In genomic region chr1:54299037-54299436, GRCh38 we compare ENCODE assay signal across 8 cellular contexts.
DNase-seq lines count a peak whose midpoint lies in the region; ATAC-seq lines count a peak whose summit lies in the region.
"Had no signal": no experiment of that assay in that cellular context is flagged by ENCODE, and none has a peak within 500 bp of the region (broad histone marks: within the 10 kb centered on the region; RNA-seq: fewer than 3 reads in every experiment).

No MANE protein-coding gene starts in this region.

- peak overlapping the region; percentile 90 for H3K27ac ChIP-seq in substantia nigra (ENCODE audit: low read depth, low read length, poor library complexity, severe bottlenecking)

- peaks cover 17% of the 10 kb centered on the region for H3K4me1 Mint-ChIP-seq in memory B cell

- peak overlapping the region; percentile 39 for H3K27ac Mint-ChIP-seq in memory B cell

- DNase-seq in LoVo (ENCODE audit: low spot score) (peak; percentile 70), ecto neural progenitor cell (ENCODE audit: low spot score) (peak; percentile 58), memory B cell (ENCODE audit: low spot score in 2 of 2) (no peak), substantia nigra (lab: John Stamatoyannopoulos, UW) (peak in 1 of 49 donors; percentile 25)
- DNase-seq in central memory CD4-positive, alpha-beta T cell, result no peak
- no peak for DNase-seq in activated CD4-positive, alpha-beta T cell treated with anti-CD3 and anti-CD28 coated beads for 48 hours
- no peak for DNase-seq in activated effector memory CD4-positive, alpha-beta T cell treated with anti-CD3 and anti-CD28 coated beads, Interleukin-2, amount 50 U/mL, for 16 hours
- DNase-seq: stimulated activated CD4-positive, alpha-beta T cell treated with anti-CD3 and anti-CD28 coated beads, Interleukin-2, amount 100 ng/mL, for 48 hours had no signal

- no peak overlapping the region for H3K4me3 Mint-ChIP-seq in memory B cell

- no peaks in the 10 kb centered on the region for H3K36me3 Mint-ChIP-seq in memory B cell

- no peaks in the 10 kb centered on the region for H3K27me3 Mint-ChIP-seq in memory B cell

- H3K9me3 Mint-ChIP-seq in memory B cell, result no peaks in the 10 kb centered on the region

- ATAC-seq in memory B cell (ENCODE audit: low read depth), result no peak

Comparison
In these comparisons a context has a peak if more than half of its experiments do, and no peak if none do; other contexts are left out.
1. DNase-seq: peak in LoVo (single experiment) and ecto neural progenitor cell (single experiment); none in memory B cell (0 of 2), central memory CD4-positive, alpha-beta T cell (single experiment), activated CD4-positive, alpha-beta T cell treated with anti-CD3 and anti-CD28 coated beads for 48 hours (single experiment) and activated effector memory CD4-positive, alpha-beta T cell treated with anti-CD3 and anti-CD28 coated beads, Interleukin-2, amount 50 U/mL, for 16 hours (single experiment).